14 cellular contexts compared by ENCODE assay signal in the genomic region with DNA sequence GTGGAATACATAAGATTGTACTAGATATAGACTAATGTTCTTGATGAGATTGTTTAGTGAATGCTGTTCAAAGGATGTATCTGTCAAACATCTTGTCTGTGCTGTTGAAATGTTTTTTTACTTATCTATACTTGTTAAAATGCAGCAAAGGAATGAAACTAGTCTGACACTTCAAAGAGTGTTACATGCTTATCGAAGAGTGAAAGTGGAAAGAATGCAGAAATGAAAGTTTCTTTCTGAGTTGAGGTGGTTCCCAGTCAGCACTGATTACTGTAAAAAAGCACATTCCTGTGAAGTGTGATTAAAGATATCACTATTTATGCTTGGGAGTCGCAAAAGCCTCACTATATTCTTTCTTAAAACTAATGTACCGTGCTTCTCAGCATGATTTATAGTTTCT.
DNase-seq lines count a peak whose midpoint lies in the region; ATAC-seq and TF ChIP-seq lines count a peak whose summit lies in the region.
"Had no signal": no experiment of that assay in that cellular context is flagged by ENCODE, and none has a peak within 500 bp of the region (broad histone marks: within the 10 kb centered on the region; RNA-seq: fewer than 3 reads in every experiment).

No MANE protein-coding gene starts in this region.

- peak overlapping the region; percentile 97 for H3K4me2 ChIP-seq in SU-DHL-6 (ENCODE audit: low read depth, low read length, poor library complexity, severe bottlenecking)

- peak overlapping the region; percentile 93 for H2AFZ ChIP-seq in SU-DHL-6 (ENCODE audit: low read depth, low read length, severe bottlenecking)

- peaks cover 20% of the 10 kb centered on the region for H3K4me1 ChIP-seq in A673 (ENCODE audit: insufficient read depth, low read length, poor library complexity, severe bottlenecking)
- H3K4me1 ChIP-seq: SJSA1 had no signal

- H3F3A ChIP-seq in SU-DHL-6 (ENCODE audit: insufficient read depth): peaks cover 37% of the 10 kb centered on the region

- BruUV-seq in A673 (replicated peaks; lab: Mats Ljungman, UMichigan): no TSS peak

- H3K9me2 ChIP-seq in SU-DHL-6 (replicated peaks; ENCODE audit: insufficient read depth, low read length): no peaks in the 10 kb centered on the region

- POLR2A ChIA-PET in A673 (lab: Charles Lee; ENCODE audit: low non-redundant PET): no interaction called here

- H3K36me3 ChIP-seq in A673 (ENCODE audit: insufficient read depth, low read length, poor library complexity, severe bottlenecking) (no peaks in the 10 kb centered on the region), SU-DHL-6 (ENCODE audit: low read length) (peaks cover 4% of the 10 kb centered on the region; the same call in 1 of the 2 replicates)
- H3K36me3 ChIP-seq: SJSA1 had no signal

- peak overlapping the region; percentile 44 for H3K9ac ChIP-seq in SU-DHL-6 (ENCODE audit: low read length)

- H4K20me1 ChIP-seq in SU-DHL-6 (ENCODE audit: low read depth, low read length): no peaks in the 10 kb centered on the region

- CTCF ChIA-PET in A673 (lab: Charles Lee): no interaction called here

- intact Hi-C loops in A673 (cut with micrococcal nuclease; ENCODE audit: unreplicated experiment): no loop called here

- H3K27me3 ChIP-seq in A673 (replicated peaks; ENCODE audit: insufficient read depth, low read depth, low read length, poor library complexity): no peaks in the 10 kb centered on the region
- no peaks in the 10 kb centered on the region for H3K27me3 ChIP-seq in SU-DHL-6 (ENCODE audit: low read length)
- H3K27me3 ChIP-seq: SJSA1 had no signal

- DNase-seq in A673 (ENCODE audit: low spot score) (peak; percentile 18), EL (no peak), NCI-H2081 (lab: John Stamatoyannopoulos, UW) (no peak), kidney tubule cell (ENCODE audit: low spot score) (no peak), KG1 (lab: John Stamatoyannopoulos, UW) (no peak)
- DNase-seq: activated CD4-positive, alpha-beta T cell treated with anti-CD3 and anti-CD28 coated beads, Interleukin-2, amount 10 ng/mL, durations not matched to agents 7 days and 5 days; HCEC 1CT; KBM-7; naive B cell; NCI-H2171 treated with DMSO at 0.1 percent for 48 hours had no signal

- TF ChIP-seq CTCF in A673 (conservative IDR thresholded peaks at IDR 0.05; ENCODE audit: low read depth, low read length): no peak
- TF ChIP-seq CTCF in SU-DHL-6 (IDR thresholded peaks at IDR 0.05; ENCODE audit: insufficient read depth, low read length, poor library complexity, severe bottlenecking): no peak

- peak overlapping the region; percentile 21 for H3K27ac ChIP-seq in A673 (ENCODE audit: low read depth, low read length, poor library complexity, severe bottlenecking)
- H3K27ac ChIP-seq in SU-DHL-6 (ENCODE audit: low read depth, low read length): peak overlapping the region; percentile 96
- H3K27ac ChIP-seq: SJSA1 had no signal

- H3K9me3 ChIP-seq in A673 (ENCODE audit: low read depth, low read length, poor library complexity, severe bottlenecking) (no peaks in the 10 kb centered on the region), SU-DHL-6 (ENCODE audit: insufficient read depth, low read length) (no peaks in the 10 kb centered on the region)
- H3K9me3 ChIP-seq: SJSA1 had no signal

- H3K79me2 ChIP-seq in SU-DHL-6 (ENCODE audit: insufficient read depth, low read length): no peaks in the 10 kb centered on the region

- ATAC-seq in GM19351 (IDR thresholded peaks at IDR 0.05; ENCODE audit: unreplicated experiment): peak; percentile 82
- ATAC-seq in HG02885 (IDR thresholded peaks at IDR 0.05; ENCODE audit: poor library complexity, unreplicated experiment): peak; percentile 89

- H3K4me3 ChIP-seq in A673 (ENCODE audit: low read depth, low read length, poor library complexity, severe bottlenecking) (peak overlapping the region; percentile 4), SU-DHL-6 (ENCODE audit: insufficient read depth, low read length, poor library complexity, severe bottlenecking) (peak overlapping the region; percentile 45)
- H3K4me3 ChIP-seq: SJSA1 had no signal
